25 cellular contexts compared by ENCODE assay signal in the genomic region with DNA sequence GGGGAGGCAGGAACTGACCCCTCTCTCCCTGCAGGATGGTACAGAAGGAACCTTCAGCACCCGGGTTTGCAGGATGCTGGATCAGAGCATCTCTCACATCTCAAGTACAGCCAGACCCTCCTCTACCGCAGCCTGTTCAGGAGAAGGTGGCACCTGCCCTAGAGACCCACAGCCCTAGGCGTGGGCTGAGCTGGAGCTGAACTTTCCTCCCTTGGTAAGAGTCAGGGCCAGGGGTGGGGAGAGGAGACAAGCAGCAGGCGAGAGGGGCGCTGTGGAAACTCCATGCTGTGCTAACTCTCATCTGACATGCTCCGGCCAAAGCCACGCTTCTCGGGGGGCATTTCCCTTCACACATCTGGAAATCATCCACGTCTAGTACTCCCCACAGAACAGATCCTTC.
DNase-seq lines count a peak whose midpoint lies in the region; ATAC-seq and TF ChIP-seq lines count a peak whose summit lies in the region.
"Had no signal": no experiment of that assay in that cellular context is flagged by ENCODE, and none has a peak within 500 bp of the region (broad histone marks: within the 10 kb centered on the region; RNA-seq: fewer than 3 reads in every experiment).

No MANE protein-coding gene starts in this region.

- H3K9me3 ChIP-seq in IMR-90 (ENCODE audit: control insufficient read depth, insufficient read depth, low read length), result no peaks in the 10 kb centered on the region
- H3K9me3 ChIP-seq: BE2C had no signal

- H3K27ac Mint-ChIP-seq in activated naive CD8-positive, alpha-beta T cell treated with anti-CD3 and anti-CD28 coated beads, Interleukin-2, amount 10 ng/mL, durations not matched to agents 7 days and 5 days, result no peak overlapping the region
- no peak overlapping the region for H3K27ac Mint-ChIP-seq in activated naive CD8-positive, alpha-beta T cell treated with anti-CD3 and anti-CD28 coated beads, Interleukin-2, amount 50 U/mL, for 24 hours
- no peak overlapping the region for H3K27ac Mint-ChIP-seq in activated CD4-positive, alpha-beta T cell treated with anti-CD3 and anti-CD28 coated beads, Interleukin-2, amount 10 ng/mL, durations not matched to agents 7 days and 5 days

- H3K14ac ChIP-seq in IMR-90 (replicated peaks; ENCODE audit: low read depth, low read length), result no peak overlapping the region

- no CpG with 5 or more reads among the region's 9 CpGs for WGBS in IMR-90 (ENCODE audit: extremely low coverage in 2 of 2, insufficient read length in 1 of 2), 2 experiments

- no peak overlapping the region for H2BK5ac ChIP-seq in IMR-90 (ENCODE audit: low read depth, low read length, poor library complexity, severe bottlenecking)

- H4K20me1 ChIP-seq in IMR-90 (ENCODE audit: insufficient read depth, low read length), result peaks cover 95% of the 10 kb centered on the region

- no peak overlapping the region for H3K9ac ChIP-seq in IMR-90 (ENCODE audit: low read depth, low read length)
- H3K9ac ChIP-seq: GM23248 had no signal

- dilution Hi-C loops in IMR-90 (cut with HindIII; ENCODE audit: low sequenced_read_pairs, unreplicated experiment), result no loop called here

- H2BK20ac ChIP-seq in IMR-90 (ENCODE audit: low read depth, low read length), result no peak overlapping the region

- POLR2A ChIA-PET in activated naive CD8-positive, alpha-beta T cell treated with anti-CD3 and anti-CD28 coated beads, Interleukin-2, amount 10 ng/mL, durations not matched to agents 7 days and 5 days (lab: Charles Lee), result no interaction called here
- POLR2A ChIA-PET in IMR-90 (lab: Charles Lee; ENCODE audit: unreplicated experiment), result no interaction called here
- POLR2A ChIA-PET in activated CD4-positive, alpha-beta T cell treated with anti-CD3 and anti-CD28 coated beads, Interleukin-2, amount 10 ng/mL, durations not matched to agents 7 days and 5 days (lab: Charles Lee), result no interaction called here

- no peak overlapping the region for H2BK120ac ChIP-seq in IMR-90 (ENCODE audit: low read depth, low read length)

- no peak for TF ChIP-seq RAD21 in IMR-90 (IDR thresholded peaks at IDR 0.05; ENCODE audit: low read length)

- peaks cover 30% of the 10 kb centered on the region for H3K27me3 Mint-ChIP-seq in activated naive CD8-positive, alpha-beta T cell treated with anti-CD3 and anti-CD28 coated beads, Interleukin-2, amount 10 ng/mL, durations not matched to agents 7 days and 5 days
- H3K27me3 Mint-ChIP-seq in activated naive CD8-positive, alpha-beta T cell treated with anti-CD3 and anti-CD28 coated beads, Interleukin-2, amount 50 U/mL, for 24 hours, result peaks cover 28% of the 10 kb centered on the region
- H3K27me3 Mint-ChIP-seq in activated CD4-positive, alpha-beta T cell treated with anti-CD3 and anti-CD28 coated beads, Interleukin-2, amount 10 ng/mL, durations not matched to agents 7 days and 5 days, result peaks cover 14% of the 10 kb centered on the region

- H3K4me3 Mint-ChIP-seq in activated naive CD8-positive, alpha-beta T cell treated with anti-CD3 and anti-CD28 coated beads, Interleukin-2, amount 10 ng/mL, durations not matched to agents 7 days and 5 days, result no peak overlapping the region
- H3K4me3 Mint-ChIP-seq in activated naive CD8-positive, alpha-beta T cell treated with anti-CD3 and anti-CD28 coated beads, Interleukin-2, amount 50 U/mL, for 24 hours, result no peak overlapping the region
- H3K4me3 Mint-ChIP-seq in activated CD4-positive, alpha-beta T cell treated with anti-CD3 and anti-CD28 coated beads, Interleukin-2, amount 10 ng/mL, durations not matched to agents 7 days and 5 days, result no peak overlapping the region
- H3K4me3 Mint-ChIP-seq: CD4-positive, CD25-positive, alpha-beta regulatory T cell; H9 had no signal

- H2AK5ac ChIP-seq in IMR-90 (ENCODE audit: low read depth, low read length), result no peak overlapping the region

- no TSS peak for BruUV-seq in IMR-90 (replicated peaks; lab: Mats Ljungman, UMichigan)

- H2BK15ac ChIP-seq in IMR-90 (ENCODE audit: low read depth, low read length), result no peak overlapping the region

- no peak for TF ChIP-seq POLR2A in IMR-90 (IDR thresholded peaks at IDR 0.05; ENCODE audit: low read depth, low read length)

- H3K18ac ChIP-seq in IMR-90 (ENCODE audit: low read depth, low read length), result no peak overlapping the region

- CTCF ChIA-PET in IMR-90 (lab: Yijun Ruan, JAX), result no interaction called here
- CTCF ChIA-PET in activated CD4-positive, alpha-beta T cell treated with anti-CD3 and anti-CD28 coated beads, Interleukin-2, amount 10 ng/mL, durations not matched to agents 7 days and 5 days (lab: Charles Lee), result interaction anchor here (0.7 kb wide), 1 partner anchor 149 kb away, joined by 3 read pairs; no protein-coding TSS in a partner anchor

- H3K4me2 ChIP-seq in IMR-90 (ENCODE audit: low read depth, low read length), result no peak overlapping the region

- H3K4me3 ChIP-seq in IMR-90 (ENCODE audit: insufficient read depth, low read depth, low read length), result no peak overlapping the region
- H3K4me3 ChIP-seq: GM23248 had no signal

- H3K36me3 ChIP-seq in IMR-90 (ENCODE audit: control insufficient read depth, insufficient read depth, low read length), result no peaks in the 10 kb centered on the region
- H3K36me3 ChIP-seq: BE2C had no signal

- no peak for ATAC-seq in activated naive CD8-positive, alpha-beta T cell treated with anti-CD3 and anti-CD28 coated beads, Interleukin-2, amount 10 ng/mL, durations not matched to agents 7 days and 5 days (ENCODE audit: low read depth)
- ATAC-seq in activated naive CD8-positive, alpha-beta T cell treated with anti-CD3 and anti-CD28 coated beads, Interleukin-2, amount 50 U/mL, for 24 hours, result no peak
- ATAC-seq in IMR-90 (ENCODE audit: low read depth), result no peak
- ATAC-seq in HG02938 (IDR thresholded peaks at IDR 0.05; ENCODE audit: unreplicated experiment), result no peak
- ATAC-seq in HG02981 (IDR thresholded peaks at IDR 0.05; ENCODE audit: unreplicated experiment), result no peak
- ATAC-seq: Panc1 had no signal

- no peaks in the 10 kb centered on the region for H3K36me3 Mint-ChIP-seq in activated naive CD8-positive, alpha-beta T cell treated with anti-CD3 and anti-CD28 coated beads, Interleukin-2, amount 10 ng/mL, durations not matched to agents 7 days and 5 days
- no peaks in the 10 kb centered on the region for H3K36me3 Mint-ChIP-seq in activated naive CD8-positive, alpha-beta T cell treated with anti-CD3 and anti-CD28 coated beads, Interleukin-2, amount 50 U/mL, for 24 hours (ENCODE audit: low read depth)
- no peaks in the 10 kb centered on the region for H3K36me3 Mint-ChIP-seq in activated CD4-positive, alpha-beta T cell treated with anti-CD3 and anti-CD28 coated beads, Interleukin-2, amount 10 ng/mL, durations not matched to agents 7 days and 5 days (ENCODE audit: low read depth)
- H3K36me3 Mint-ChIP-seq: CD4-positive, CD25-positive, alpha-beta regulatory T cell had no signal

- H3K4me1 Mint-ChIP-seq in activated naive CD8-positive, alpha-beta T cell treated with anti-CD3 and anti-CD28 coated beads, Interleukin-2, amount 10 ng/mL, durations not matched to agents 7 days and 5 days, result no peaks in the 10 kb centered on the region
- no peaks in the 10 kb centered on the region for H3K4me1 Mint-ChIP-seq in activated naive CD8-positive, alpha-beta T cell treated with anti-CD3 and anti-CD28 coated beads, Interleukin-2, amount 50 U/mL, for 24 hours
- H3K4me1 Mint-ChIP-seq in activated CD4-positive, alpha-beta T cell treated with anti-CD3 and anti-CD28 coated beads, Interleukin-2, amount 10 ng/mL, durations not matched to agents 7 days and 5 days, result no peaks in the 10 kb centered on the region
- H3K4me1 Mint-ChIP-seq: CD4-positive, CD25-positive, alpha-beta regulatory T cell had no signal

- H4K91ac ChIP-seq in IMR-90 (ENCODE audit: insufficient read depth, low read depth, low read length), result no peak overlapping the region

- no peak overlapping the region for H3K4ac ChIP-seq in IMR-90 (ENCODE audit: low read depth, low read length)

- no peak overlapping the region for H4K5ac ChIP-seq in IMR-90 (ENCODE audit: low read depth, low read length)

- H4K8ac ChIP-seq in IMR-90 (ENCODE audit: low read depth in 2 of 2, low read length in 2 of 2), result no peak overlapping the region

- in situ Hi-C loops in IMR-90 (cut with MboI; ENCODE audit: low sequenced_read_pairs), result no loop called here

- peak overlapping the region; percentile 13 for H2AK9ac ChIP-seq in IMR-90 (replicated peaks; ENCODE audit: low read depth, low read length, poor library complexity)

- no peaks in the 10 kb centered on the region for H3K27me3 ChIP-seq in IMR-90 (ENCODE audit: control insufficient read depth, insufficient read depth, low read length)
- H3K27me3 ChIP-seq: BE2C had no signal

- H3K27ac ChIP-seq in IMR-90 (ENCODE audit: insufficient read depth, low read length), result no peak overlapping the region
- H3K27ac ChIP-seq: GM23248, RWPE1 had no signal

- TF ChIP-seq CTCF in IMR-90 (conservative IDR thresholded peaks at IDR 0.05; ENCODE audit: low read depth, low read length), result no peak

- no peak overlapping the region for H3K23ac ChIP-seq in IMR-90 (ENCODE audit: low read depth, low read length)

- peaks cover 51 to 98% of the 10 kb centered on the region in 2 experiments for H3K79me1 ChIP-seq in IMR-90 (ENCODE audit: low read depth in 1 of 2, low read length in 2 of 2)

- H3K4me1 ChIP-seq in IMR-90 (ENCODE audit: control insufficient read depth, insufficient read depth, low read length), result peaks cover 6% of the 10 kb centered on the region
- H3K4me1 ChIP-seq: BE2C had no signal

- intact Hi-C loops in IMR-90 (cut with micrococcal nuclease), result no loop called here

- H3K9me3 Mint-ChIP-seq in activated naive CD8-positive, alpha-beta T cell treated with anti-CD3 and anti-CD28 coated beads, Interleukin-2, amount 10 ng/mL, durations not matched to agents 7 days and 5 days, result no peaks in the 10 kb centered on the region
- no peaks in the 10 kb centered on the region for H3K9me3 Mint-ChIP-seq in activated naive CD8-positive, alpha-beta T cell treated with anti-CD3 and anti-CD28 coated beads, Interleukin-2, amount 50 U/mL, for 24 hours
- H3K9me3 Mint-ChIP-seq in activated CD4-positive, alpha-beta T cell treated with anti-CD3 and anti-CD28 coated beads, Interleukin-2, amount 10 ng/mL, durations not matched to agents 7 days and 5 days, result no peaks in the 10 kb centered on the region
- H3K9me3 Mint-ChIP-seq: CD4-positive, CD25-positive, alpha-beta regulatory T cell; H9 had no signal

- H3K56ac ChIP-seq in IMR-90 (ENCODE audit: extremely low read depth, insufficient read depth, low read length), result no peak overlapping the region

- DNase-seq in activated naive CD8-positive, alpha-beta T cell treated with anti-CD3 and anti-CD28 coated beads, Interleukin-2, amount 10 ng/mL, durations not matched to agents 7 days and 5 days, result peak; percentile 14
- no peak for DNase-seq in activated naive CD8-positive, alpha-beta T cell treated with anti-CD3 and anti-CD28 coated beads, Interleukin-2, amount 50 U/mL, for 24 hours
- no peak for DNase-seq in IMR-90
- peak; percentile 74 for DNase-seq in mesenteric fat pad (ENCODE audit: low spot score)
- DNase-seq in activated CD4-positive, alpha-beta T cell treated with anti-CD3 and anti-CD28 coated beads, Interleukin-2, amount 10 ng/mL, durations not matched to agents 7 days and 5 days, result no peak
- DNase-seq: 8988T; ACHN; BE2C; CD4-positive, CD25-positive, alpha-beta regulatory T cell; DMS53; GM23248; H9; KBM-7; MV-4-11; NCI-H1105 treated with DMSO at 0.1 percent for 48 hours; NCI-H146; NCI-H1930; NCI-H446 treated with DMSO at 0.1 percent for 48 hours; NCI-H526; NCI-H82; SHP77 had no signal

- peak overlapping the region; percentile 41 for H2AFZ ChIP-seq in IMR-90 (replicated peaks; ENCODE audit: low read length, poor library complexity)
- H2AFZ ChIP-seq: GM23248 had no signal

- H3K9me1 ChIP-seq in IMR-90 (ENCODE audit: insufficient read depth, low read length), result peaks cover 42% of the 10 kb centered on the region

Comparison
In these comparisons a context has a peak if more than half of its experiments do, and no peak if none do; other contexts are left out.
1. DNase-seq: peak in activated naive CD8-positive, alpha-beta T cell treated with anti-CD3 and anti-CD28 coated beads, Interleukin-2, amount 10 ng/mL, durations not matched to agents 7 days and 5 days (single experiment) and mesenteric fat pad (single experiment); none in activated naive CD8-positive, alpha-beta T cell treated with anti-CD3 and anti-CD28 coated beads, Interleukin-2, amount 50 U/mL, for 24 hours (single experiment), IMR-90 (single experiment) and activated CD4-positive, alpha-beta T cell treated with anti-CD3 and anti-CD28 coated beads, Interleukin-2, amount 10 ng/mL, durations not matched to agents 7 days and 5 days (single experiment).